20 cellular contexts compared by ENCODE assay signal in the genomic region with DNA sequence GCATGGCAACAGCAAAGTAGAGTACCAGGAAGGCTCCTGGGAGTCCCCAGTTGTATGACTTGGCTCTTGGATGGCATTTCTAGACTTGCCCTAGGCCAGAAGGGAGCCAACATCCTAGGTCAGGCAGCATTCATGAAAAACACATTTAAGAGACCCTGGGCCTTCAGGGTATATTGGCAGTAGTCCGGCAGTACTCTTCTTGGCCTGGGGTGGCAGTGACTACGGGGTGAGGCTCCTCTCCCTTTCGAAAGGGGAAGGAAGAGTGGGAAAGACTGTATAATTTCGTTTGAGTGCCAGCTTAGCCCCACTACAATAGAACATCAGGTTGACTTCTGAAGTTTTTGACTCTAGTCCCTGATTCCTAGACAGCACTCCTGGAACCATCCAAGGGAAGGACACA.
DNase-seq lines count a peak whose midpoint lies in the region; ATAC-seq, FAIRE-seq and TF ChIP-seq lines count a peak whose summit lies in the region.
"Had no signal": no experiment of that assay in that cellular context is flagged by ENCODE, and none has a peak within 500 bp of the region (broad histone marks: within the 10 kb centered on the region; RNA-seq: fewer than 3 reads in every experiment).

No MANE protein-coding gene starts in this region.

- no peak for TF ChIP-seq EP300 in H1 (IDR thresholded peaks at IDR 0.05; ENCODE audit: borderline replicate concordance in 1 of 2, low read depth in 2 of 2, low read length in 2 of 2)

- H3K14ac ChIP-seq in H1 (ENCODE audit: insufficient read length): no peak overlapping the region
- no peak overlapping the region for H3K14ac ChIP-seq in trophoblast cell (ENCODE audit: low read length)

- no peak overlapping the region for H2BK12ac ChIP-seq in H1 (ENCODE audit: low read depth, low read length)
- no peak overlapping the region for H2BK12ac ChIP-seq in trophoblast cell (ENCODE audit: low read length)

- H3K36me3 ChIP-seq in GM23338 (ENCODE audit: insufficient read depth) (no peaks in the 10 kb centered on the region), H1 (ENCODE audit: control insufficient read depth in 2 of 4, insufficient read depth in 4 of 4, low read length in 3 of 4) (no peaks in the 10 kb centered on the region), trophoblast cell (ENCODE audit: control insufficient read depth in 1 of 2, insufficient read depth in 2 of 2, low read length in 2 of 2) (no peaks in the 10 kb centered on the region), tibial artery (no peaks in the 10 kb centered on the region), gastrocnemius medialis (no peaks in the 10 kb centered on the region)
- H3K36me3 ChIP-seq: BE2C, HAP-1 had no signal

- no peak overlapping the region for H4K5ac ChIP-seq in H1 (ENCODE audit: insufficient read length, low read depth, low read length)

- H3K9ac ChIP-seq in H1 (replicated peaks in 1 of 4; ENCODE audit: extremely low read depth in 1 of 4, low read depth in 3 of 4, low read length in 3 of 4) (no peak overlapping the region), trophoblast cell (ENCODE audit: low read length) (peak overlapping the region; percentile 27)
- H3K9ac ChIP-seq: GM23248 had no signal

- TF ChIP-seq POLR2A in NB4 (IDR thresholded peaks at IDR 0.05; ENCODE audit: extremely low read depth, insufficient read length) (no peak), H1 (IDR thresholded peaks at IDR 0.05; ENCODE audit: control extremely low read depth in 1 of 2, low read depth in 2 of 2, low read length in 2 of 2) (no peak), gastrocnemius medialis (IDR thresholded peaks at IDR 0.05) (no peak)

- H3K4me1 Mint-ChIP-seq in GM23338: no peaks in the 10 kb centered on the region
- H3K4me1 Mint-ChIP-seq: CD4-positive, alpha-beta memory T cell; IgD-negative memory B cell had no signal

- H3K4ac ChIP-seq in H1 (replicated peaks; ENCODE audit: insufficient read length, low read depth, low read length) (no peak overlapping the region), trophoblast cell (ENCODE audit: low read depth, low read length) (no peak overlapping the region)

- H3K79me1 ChIP-seq in H1 (ENCODE audit: low read depth, low read length): no peaks in the 10 kb centered on the region
- no peaks in the 10 kb centered on the region for H3K79me1 ChIP-seq in trophoblast cell (ENCODE audit: low read length)

- H2BK120ac ChIP-seq in H1 (replicated peaks; ENCODE audit: low read depth, low read length) (no peak overlapping the region), trophoblast cell (ENCODE audit: insufficient read depth, low read length, poor library complexity) (no peak overlapping the region)

- 0 out of 4 replicates have a peak, but pooled peaks of 1 of the 2 experiments have one; percentile 5 for TF ChIP-seq RAD21 in H1 (IDR thresholded peaks at IDR 0.05 in 1 of 2, conservative IDR thresholded peaks at IDR 0.05 in 1 of 2; ENCODE audit: low read depth in 2 of 2, low read length in 2 of 2)

- no peak overlapping the region for H3K27ac ChIP-seq in GM23338 (ENCODE audit: low read depth)
- H3K27ac ChIP-seq in H1 (ENCODE audit: low read depth, low read length): no peak overlapping the region
- no peak overlapping the region for H3K27ac ChIP-seq in trophoblast cell (ENCODE audit: low read depth, low read length)
- no peak overlapping the region for H3K27ac ChIP-seq in tibial artery
- no peak overlapping the region for H3K27ac ChIP-seq in gastrocnemius medialis
- H3K27ac ChIP-seq: A549, C4-2B, GM23248 had no signal

- H3K27me3 ChIP-seq in GM23338 (ENCODE audit: insufficient read depth) (no peaks in the 10 kb centered on the region), H1 (replicated peaks in 1 of 4; ENCODE audit: control insufficient read depth in 3 of 4, extremely low read depth in 1 of 4, insufficient read depth in 3 of 4, low read length in 3 of 4) (no peaks in the 10 kb centered on the region), trophoblast cell (ENCODE audit: insufficient read depth, low read length) (no peaks in the 10 kb centered on the region), tibial artery (no peaks in the 10 kb centered on the region), gastrocnemius medialis (no peaks in the 10 kb centered on the region)
- H3K27me3 ChIP-seq: BE2C had no signal

- intact Hi-C loops in tibial artery (cut with DNase I; ENCODE audit: low total_unique reads): no loop called here
- intact Hi-C loops in gastrocnemius medialis (cut with DNase I; ENCODE audit: low total_unique reads): no loop called here

- FAIRE-seq in H1 (lab: Jason Lieb, UNC): no peak
- FAIRE-seq: A549, D721Med, G401.6 had no signal

- no peaks in the 10 kb centered on the region; a peak in 1 of 4 replicates for H3K9me3 ChIP-seq in H1 (ENCODE audit: insufficient read depth in 2 of 2, low read depth in 1 of 2, low read length in 1 of 2)
- H3K9me3 ChIP-seq in trophoblast cell (ENCODE audit: insufficient read depth, low read depth, low read length): no peaks in the 10 kb centered on the region
- H3K9me3 ChIP-seq in tibial artery: peaks cover 0 to 27% (median 13%) of the 10 kb centered on the region in 3 donors
- H3K9me3 ChIP-seq in gastrocnemius medialis: peaks cover 0 to 12% (median 0%) of the 10 kb centered on the region in 3 donors
- H3K9me3 ChIP-seq: A549, BE2C, HAP-1 had no signal

- peak; percentile 58 for ATAC-seq in GM23338
- ATAC-seq in gastrocnemius medialis: no peak
- no peak for ATAC-seq in activated naive CD4-positive, alpha-beta T cell treated with anti-CD3 and anti-CD28 coated beads, Interleukin-2, amount 50 U/mL, for 72 hours
- ATAC-seq: A549 had no signal

- no peak overlapping the region for H3K4me3 Mint-ChIP-seq in GM23338
- H3K4me3 Mint-ChIP-seq: CD4-positive, alpha-beta memory T cell; IgD-negative memory B cell had no signal

- no peak overlapping the region for H3K4me3 ChIP-seq in GM23338
- no peak overlapping the region for H3K4me3 ChIP-seq in NB4 (ENCODE audit: low read depth, low read length)
- H3K4me3 ChIP-seq in H1 (ENCODE audit: extremely low read depth in 1 of 4, insufficient read depth in 2 of 4, low read depth in 3 of 4, low read length in 4 of 4): no peak overlapping the region
- no peak overlapping the region for H3K4me3 ChIP-seq in trophoblast cell (ENCODE audit: low read depth, low read length)
- no peak overlapping the region for H3K4me3 ChIP-seq in tibial artery
- no peak overlapping the region for H3K4me3 ChIP-seq in gastrocnemius medialis
- H3K4me3 ChIP-seq: A549, GM23248, HAP-1 had no signal

- H2BK5ac ChIP-seq in H1 (ENCODE audit: low read depth, low read length): no peak overlapping the region
- H2BK5ac ChIP-seq in trophoblast cell (ENCODE audit: low read depth, low read length, poor library complexity): no peak overlapping the region

- no peak overlapping the region for H2BK20ac ChIP-seq in H1 (ENCODE audit: low read length)

- 86% methylated on average over 4 of the region's 4 CpGs; no CpG with 5 or more reads in 1 of the 2 experiments for WGBS in H1 (ENCODE audit: extremely low coverage in 1 of 2, insufficient coverage in 1 of 2, insufficient read length in 1 of 2, insufficient replicate concordance in 2 of 2, low coverage in 1 of 2, low lambda C conversion rate in 2 of 2, missing lambda C conversion rate in 1 of 2), 2 experiments
- WGBS in trophoblast cell (ENCODE audit: extremely low coverage, insufficient coverage, insufficient read length): no CpG with 5 or more reads among the region's 4 CpGs

- no peaks in the 10 kb centered on the region; the same call in 2 of the 3 replicates for H3K36me3 Mint-ChIP-seq in GM23338 (ENCODE audit: low read depth)
- peaks cover 0 to 5% of the 10 kb centered on the region in 2 donors for H3K36me3 Mint-ChIP-seq in activated naive CD4-positive, alpha-beta T cell treated with anti-CD3 and anti-CD28 coated beads, Interleukin-2, amount 50 U/mL, for 72 hours
- H3K36me3 Mint-ChIP-seq: CD4-positive, alpha-beta memory T cell; IgD-negative memory B cell had no signal

- H3K27ac Mint-ChIP-seq in GM23338: no peak overlapping the region
- H3K27ac Mint-ChIP-seq in activated naive CD4-positive, alpha-beta T cell treated with anti-CD3 and anti-CD28 coated beads, Interleukin-2, amount 50 U/mL, for 72 hours: no peak overlapping the region
- H3K27ac Mint-ChIP-seq: CD4-positive, alpha-beta memory T cell; IgD-negative memory B cell had no signal

- no peaks in the 10 kb centered on the region for H3F3A ChIP-seq in GM23338 (replicated peaks; ENCODE audit: low read depth)

- H3K9me2 ChIP-seq in GM23338 (ENCODE audit: insufficient read depth): no peaks in the 10 kb centered on the region

- H3K9me3 Mint-ChIP-seq in GM23338: peaks cover 12% of the 10 kb centered on the region; the same call in 1 of the 3 replicates
- peaks cover 12 to 25% of the 10 kb centered on the region in 2 donors for H3K9me3 Mint-ChIP-seq in activated naive CD4-positive, alpha-beta T cell treated with anti-CD3 and anti-CD28 coated beads, Interleukin-2, amount 50 U/mL, for 72 hours

- H4K8ac ChIP-seq in H1 (ENCODE audit: extremely low read depth, insufficient read depth, low read length): no peak overlapping the region
- H4K8ac ChIP-seq in trophoblast cell (ENCODE audit: low read depth, low read length): no peak overlapping the region

- H3K79me2 ChIP-seq in GM23338 (replicated peaks; ENCODE audit: insufficient read depth) (no peaks in the 10 kb centered on the region), H1 (ENCODE audit: control insufficient read depth in 1 of 2, insufficient read depth in 2 of 2, low read length in 2 of 2) (no peaks in the 10 kb centered on the region), trophoblast cell (ENCODE audit: control insufficient read depth, insufficient read depth, low read length, poor library complexity) (no peaks in the 10 kb centered on the region)

- in situ Hi-C loops in gastrocnemius medialis (cut with MboI; ENCODE audit: low sequenced_read_pairs in 4 of 4): no loop called here

- no peak overlapping the region for H3K56ac ChIP-seq in H1 (replicated peaks; ENCODE audit: insufficient read length, low read depth, low read length)

- H3K23ac ChIP-seq in H1 (ENCODE audit: insufficient read length) (no peak overlapping the region), trophoblast cell (ENCODE audit: low read length) (no peak overlapping the region)

- TF ChIP-seq CTCF in GM23338 (conservative IDR thresholded peaks at IDR 0.05; ENCODE audit: low read depth in 2 of 2) (no peak; a peak in 1 of 4 replicates), NB4 (IDR thresholded peaks at IDR 0.05; ENCODE audit: low read depth, low read length) (no peak), H1 (IDR thresholded peaks at IDR 0.05; ENCODE audit: control extremely low read depth in 1 of 3, insufficient read depth in 1 of 3, low read depth in 1 of 3, low read length in 3 of 3) (peak in 2 of 3 experiments; percentile 16 to 27; a peak in 2 of 4 replicates), tibial artery (IDR thresholded peaks at IDR 0.05) (no peak), gastrocnemius medialis (IDR thresholded peaks at IDR 0.05 in 4 of 5, conservative IDR thresholded peaks at IDR 0.05 in 1 of 5) (no peak)

- H4K91ac ChIP-seq in H1 (replicated peaks; ENCODE audit: insufficient read length, low read length) (no peak overlapping the region), trophoblast cell (ENCODE audit: low read depth, low read length) (no peak overlapping the region)

- no peak overlapping the region for H4K12ac ChIP-seq in trophoblast cell (ENCODE audit: low read depth, low read length)

- H3K18ac ChIP-seq in H1 (ENCODE audit: extremely low read depth, low read length): no peak overlapping the region
- no peak overlapping the region for H3K18ac ChIP-seq in trophoblast cell (ENCODE audit: low read length)

- H2AK5ac ChIP-seq in H1 (ENCODE audit: low read depth, low read length): no peak overlapping the region
- no peak overlapping the region for H2AK5ac ChIP-seq in trophoblast cell (ENCODE audit: low read length)

- no peaks in the 10 kb centered on the region for H3K27me3 Mint-ChIP-seq in GM23338 (ENCODE audit: insufficient read depth, low read depth, poor library complexity)
- H3K27me3 Mint-ChIP-seq: CD4-positive, alpha-beta memory T cell; IgD-negative memory B cell had no signal

- H2AFZ ChIP-seq in GM23338 (no peak overlapping the region), H1 (ENCODE audit: low read length) (no peak overlapping the region), trophoblast cell (ENCODE audit: insufficient read depth, low read length, poor library complexity) (no peak overlapping the region)
- H2AFZ ChIP-seq: GM23248 had no signal

- CTCF ChIA-PET in H1 (lab: Charles Lee; ENCODE audit: partially characterized antibody): no interaction called here

- POLR2A ChIA-PET in H1 (lab: Charles Lee; ENCODE audit: partially characterized antibody): no interaction called here

- DNase-seq in GM23338 (ENCODE audit: low spot score) (peak; percentile 41), NB4 (ENCODE audit: low read depth) (peak; percentile 6), H1 (ENCODE audit: low read depth in 1 of 2, low spot score in 2 of 2) (no peak), trophoblast cell (no peak), tibial artery (no peak), gastrocnemius medialis (no peak)
- no peak for DNase-seq in activated naive CD4-positive, alpha-beta T cell treated with anti-CD3 and anti-CD28 coated beads, Interleukin-2, amount 50 U/mL, for 72 hours (ENCODE audit: low spot score in 2 of 2)
- DNase-seq: BE2C; CD4-positive, alpha-beta memory T cell; COR-L47; DMS153; DMS79 treated with DMSO at 0.1 percent for 48 hours; EL; GM23248 had no signal

- no peaks in the 10 kb centered on the region for H3K23me2 ChIP-seq in H1 (ENCODE audit: low read depth, low read length)

- H3K4me2 ChIP-seq in GM23338 (no peak overlapping the region), H1 (ENCODE audit: insufficient read depth in 1 of 2, low read depth in 2 of 2, low read length in 2 of 2) (no peak overlapping the region), trophoblast cell (ENCODE audit: low read length) (no peak overlapping the region)
- H3K4me2 ChIP-seq: A549 had no signal

- H4K20me1 ChIP-seq in GM23338 (replicated peaks; ENCODE audit: insufficient read depth) (no peaks in the 10 kb centered on the region), H1 (replicated peaks in 1 of 2; ENCODE audit: control insufficient read depth in 1 of 2, insufficient read depth in 2 of 2, low read length in 2 of 2) (no peaks in the 10 kb centered on the region)

- H3K4me1 ChIP-seq in GM23338 (ENCODE audit: insufficient read depth): no peaks in the 10 kb centered on the region
- no peaks in the 10 kb centered on the region for H3K4me1 ChIP-seq in H1 (replicated peaks in 1 of 4; ENCODE audit: control insufficient read depth in 3 of 4, insufficient read depth in 4 of 4, low read length in 3 of 4)
- no peaks in the 10 kb centered on the region for H3K4me1 ChIP-seq in trophoblast cell (ENCODE audit: control insufficient read depth in 1 of 2, insufficient read depth in 2 of 2, low read length in 2 of 2)
- H3K4me1 ChIP-seq in tibial artery: no peaks in the 10 kb centered on the region
- H3K4me1 ChIP-seq in gastrocnemius medialis: no peaks in the 10 kb centered on the region
- H3K4me1 ChIP-seq: A549, BE2C, HAP-1 had no signal

- H2BK15ac ChIP-seq in H1 (ENCODE audit: low read length): no peak overlapping the region

Comparison
In these comparisons a context has a peak if more than half of its experiments do, and no peak if none do; other contexts are left out.
1. DNase-seq: peak in GM23338 (single experiment) and NB4 (single experiment); none in H1 (0 of 2), trophoblast cell (0 of 2), tibial artery (0 of 2), gastrocnemius medialis (0 of 2) and activated naive CD4-positive, alpha-beta T cell treated with anti-CD3 and anti-CD28 coated beads, Interleukin-2, amount 50 U/mL, for 72 hours (0 of 2).
2. CTCF ChIP-seq: peak in H1 (2 of 3); none in GM23338 (0 of 2), NB4 (single experiment), tibial artery (0 of 2) and gastrocnemius medialis (0 of 5).